Comparison of ENCODE assay signal across 8 cellular contexts in genomic region chr11:15969281-15969680, GRCh38.
DNase-seq lines count a peak whose midpoint lies in the region; ATAC-seq and FAIRE-seq lines count a peak whose summit lies in the region.

No MANE protein-coding gene starts in this region.

- FAIRE-seq in endometrium (lab: Jason Lieb, UNC) = peak; percentile 8

- peak; percentile 80 for ATAC-seq in GM18498 (IDR thresholded peaks at IDR 0.05; ENCODE audit: unreplicated experiment)
- peak; percentile 74 for ATAC-seq in HG02610 (IDR thresholded peaks at IDR 0.05; ENCODE audit: unreplicated experiment)
- ATAC-seq in activated CD4-positive, CD25-positive, alpha-beta regulatory T cell treated with anti-CD3 and anti-CD28 coated beads, Interleukin-2, amount 50 U/mL, for 24 hours = no peak

- DNase-seq in NCI-H748 treated with DMSO at 0.1 percent for 48 hours (lab: John Stamatoyannopoulos, UW) (peak; percentile 20), myocyte (ENCODE audit: low read depth) (peak; percentile 82), NCI-H1417 treated with DMSO at 0.1 percent for 48 hours (lab: John Stamatoyannopoulos, UW) (no peak)
- no peak for DNase-seq in activated CD4-positive, alpha-beta T cell treated with anti-CD3 and anti-CD28 coated beads, Interleukin-2, amount 50 U/mL, for 4 hours

Comparison
In these comparisons a context has a peak if more than half of its experiments do, and no peak if none do; other contexts are left out.
1. ATAC-seq: peak in GM18498 (single experiment) and HG02610 (single experiment); none in activated CD4-positive, CD25-positive, alpha-beta regulatory T cell treated with anti-CD3 and anti-CD28 coated beads, Interleukin-2, amount 50 U/mL, for 24 hours (0 of 2).
2. DNase-seq: peak in NCI-H748 treated with DMSO at 0.1 percent for 48 hours (single experiment) and myocyte (single experiment); none in NCI-H1417 treated with DMSO at 0.1 percent for 48 hours (single experiment) and activated CD4-positive, alpha-beta T cell treated with anti-CD3 and anti-CD28 coated beads, Interleukin-2, amount 50 U/mL, for 4 hours (0 of 2).